Comparison of ENCODE assay signal across 20 cellular contexts in the genomic region with DNA sequence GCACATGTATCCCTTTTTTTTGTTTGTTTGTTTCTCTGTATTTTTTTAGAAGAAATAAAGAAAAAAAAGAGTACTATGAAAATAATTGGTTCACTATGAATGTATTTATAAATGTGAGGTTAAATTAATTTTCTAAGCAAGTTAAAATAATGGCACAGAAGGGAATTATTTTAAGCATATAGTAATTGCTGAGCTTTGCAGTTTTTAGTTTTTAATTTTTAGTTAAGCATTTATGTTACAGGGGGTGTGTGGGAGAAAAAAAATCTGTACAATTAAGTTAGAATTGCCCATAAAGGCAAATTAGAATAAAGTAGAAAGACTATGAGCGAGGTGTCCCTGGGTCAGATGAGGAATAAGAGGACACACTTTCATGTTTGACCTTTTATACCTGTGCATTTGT.
DNase-seq lines count a peak whose midpoint lies in the region; ATAC-seq, FAIRE-seq and TF ChIP-seq lines count a peak whose summit lies in the region.
"Had no signal": no experiment of that assay in that cellular context is flagged by ENCODE, and none has a peak within 500 bp of the region (broad histone marks: within the 10 kb centered on the region; RNA-seq: fewer than 3 reads in every experiment).

No MANE protein-coding gene starts in this region.

- BruUV-seq in K562 (replicated peaks; lab: Mats Ljungman, UMichigan), result no TSS peak

- no peak overlapping the region for H3K9ac ChIP-seq in K562 (ENCODE audit: insufficient read depth in 1 of 2, low read depth in 2 of 2, low read length in 2 of 2)
- H3K9ac ChIP-seq: BLaER1 had no signal

- no peak for TF ChIP-seq POLR2A in A549 (IDR thresholded peaks at IDR 0.05; ENCODE audit: low read length)
- no peak for TF ChIP-seq POLR2A in K562 (conservative IDR thresholded peaks at IDR 0.05)

- ATAC-seq in A549 (no peak), K562 (no peak)

- TF ChIP-seq CTCF in A549 (IDR thresholded peaks at IDR 0.05), result no peak
- no peak for TF ChIP-seq CTCF in K562 (IDR thresholded peaks at IDR 0.05 in 2 of 3, conservative IDR thresholded peaks at IDR 0.05 in 1 of 3; ENCODE audit: insufficient read depth in 2 of 3, low read depth in 1 of 3, low read length in 3 of 3)

- CTCF ChIA-PET in A549 (lab: Yijun Ruan, JAX), result no interaction called here
- CTCF ChIA-PET in K562 (lab: Yijun Ruan, JAX; ENCODE audit: low intra/inter-chr PET ratio), result no interaction called here

- 4% methylated on average over 1 of the region's 1 CpG for WGBS in A549 (ENCODE audit: missing lambda C conversion rate)
- 0% methylated on average over 1 of the region's 1 CpG for WGBS in K562 (ENCODE audit: insufficient coverage, low coverage, missing lambda C conversion rate)

- H3K4me1 ChIP-seq in A549 (no peaks in the 10 kb centered on the region), K562 (replicated peaks in 1 of 2; ENCODE audit: control insufficient read depth in 2 of 2, insufficient read depth in 2 of 2, low read length in 2 of 2) (no peaks in the 10 kb centered on the region)
- H3K4me1 ChIP-seq: BE2C, BLaER1 had no signal

- H3K4me3 ChIP-seq in A549, result no peak overlapping the region
- H3K4me3 ChIP-seq in K562, result no peak overlapping the region
- H3K4me3 ChIP-seq: BLaER1 had no signal

- DNase-seq in NCI-H1694 treated with DMSO at 0.1 percent for 48 hours (lab: John Stamatoyannopoulos, UW), result peak; percentile 47
- DNase-seq in NCI-H1694 (lab: John Stamatoyannopoulos, UW), result no peak
- DNase-seq in A549 (ENCODE audit: low read depth in 1 of 2, low spot score in 1 of 2), result no peak
- no peak for DNase-seq in K562 (ENCODE audit: extremely low read depth in 1 of 4, low spot score in 3 of 4)
- no peak for DNase-seq in NCI-H446 treated with DMSO at 0.1 percent for 48 hours (lab: John Stamatoyannopoulos, UW)
- DNase-seq: ACHN; BE2C; C1 segment of cervical spinal cord; CD4-positive, alpha-beta memory T cell; CD4-positive, CD25-positive, alpha-beta regulatory T cell; CD8-positive, alpha-beta memory T cell; COR-L47; DMS153; DMS79 treated with DMSO at 0.1 percent for 48 hours; GF-D8 had no signal

- POLR2A ChIA-PET in A549 (lab: Yijun Ruan, JAX) (no interaction called here), K562 (lab: Yijun Ruan, JAX) (no interaction called here)

- H3K9me3 ChIP-seq in A549, result no peaks in the 10 kb centered on the region
- H3K9me3 ChIP-seq in K562 (replicated peaks; ENCODE audit: control insufficient read depth, insufficient read depth, low read depth, low read length), result no peaks in the 10 kb centered on the region; the same call in none of the 2 replicates
- H3K9me3 ChIP-seq: BE2C, BLaER1 had no signal

- H4K20me1 ChIP-seq in K562 (replicated peaks; ENCODE audit: control insufficient read depth, insufficient read depth, low read length), result no peaks in the 10 kb centered on the region
- H4K20me1 ChIP-seq: BLaER1 had no signal

- no peak overlapping the region for H2AFZ ChIP-seq in K562 (ENCODE audit: low read depth, low read length)

- no peaks in the 10 kb centered on the region for H3K27me3 ChIP-seq in K562 (ENCODE audit: control insufficient read depth in 2 of 2, insufficient read depth in 2 of 2, low read length in 2 of 2)
- H3K27me3 ChIP-seq: BE2C, BLaER1 had no signal

- FAIRE-seq in A549 (lab: Jason Lieb, UNC) (no peak), K562 (lab: Jason Lieb, UNC) (no peak)
- FAIRE-seq: G401.6, GM12891, GM19239 had no signal

- no peak for TF ChIP-seq EP300 in A549 (IDR thresholded peaks at IDR 0.05)
- no peak for TF ChIP-seq EP300 in K562 (IDR thresholded peaks at IDR 0.05; ENCODE audit: low read length)

- TF ChIP-seq RAD21 in A549 (conservative IDR thresholded peaks at IDR 0.05 in 1 of 2, IDR thresholded peaks at IDR 0.05 in 1 of 2), result no peak
- no peak for TF ChIP-seq RAD21 in K562 (CRISPR knock-in tag; conservative IDR thresholded peaks at IDR 0.05 in 1 of 2, IDR thresholded peaks at IDR 0.05 in 1 of 2)

- no peaks in the 10 kb centered on the region for H3K9me1 ChIP-seq in K562 (ENCODE audit: control insufficient read depth, insufficient read depth, low read length)

- intact Hi-C loops in K562 (cut with micrococcal nuclease), result no loop called here

- H3K79me2 ChIP-seq in K562 (ENCODE audit: control insufficient read depth, insufficient read depth, low read length), result no peaks in the 10 kb centered on the region

- H3K27ac ChIP-seq in A549, result no peak overlapping the region
- H3K27ac ChIP-seq in K562 (ENCODE audit: extremely low read depth, low read depth, low read length), result no peak overlapping the region
- H3K27ac ChIP-seq: 22Rv1, BLaER1 had no signal

- in situ Hi-C loops in K562 (cut with MboI), result no loop called here

- H3K36me3 ChIP-seq in K562 (ENCODE audit: control insufficient read depth, insufficient read depth, low read length), result no peaks in the 10 kb centered on the region
- H3K36me3 ChIP-seq: BE2C, BLaER1 had no signal

- no peak overlapping the region for H3K4me2 ChIP-seq in A549
- H3K4me2 ChIP-seq in K562 (ENCODE audit: insufficient read depth, low read length), result no peak overlapping the region
- H3K4me2 ChIP-seq: BLaER1 had no signal

TF ChIP-seq in A549, 52 proteins besides CTCF, POLR2A, EP300 and RAD21:
- TF ChIP-seq, protein P1, sequence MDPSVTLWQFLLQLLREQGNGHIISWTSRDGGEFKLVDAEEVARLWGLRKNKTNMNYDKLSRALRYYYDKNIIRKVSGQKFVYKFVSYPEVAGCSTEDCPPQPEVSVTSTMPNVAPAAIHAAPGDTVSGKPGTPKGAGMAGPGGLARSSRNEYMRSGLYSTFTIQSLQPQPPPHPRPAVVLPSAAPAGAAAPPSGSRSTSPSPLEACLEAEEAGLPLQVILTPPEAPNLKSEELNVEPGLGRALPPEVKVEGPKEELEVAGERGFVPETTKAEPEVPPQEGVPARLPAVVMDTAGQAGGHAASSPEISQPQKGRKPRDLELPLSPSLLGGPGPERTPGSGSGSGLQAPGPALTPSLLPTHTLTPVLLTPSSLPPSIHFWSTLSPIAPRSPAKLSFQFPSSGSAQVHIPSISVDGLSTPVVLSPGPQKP (IDR thresholded peaks at IDR 0.05; ENCODE audit: low read depth, low read length), result no peak
- TF ChIP-seq JUNB (IDR thresholded peaks at IDR 0.05), result no peak
- TF ChIP-seq ZSCAN20 (CRISPR knock-in tag; IDR thresholded peaks at IDR 0.05), result no peak
- TF ChIP-seq MAFK (IDR thresholded peaks at IDR 0.05; ENCODE audit: partially characterized antibody), result peak; percentile 70
- TF ChIP-seq, protein P2, sequence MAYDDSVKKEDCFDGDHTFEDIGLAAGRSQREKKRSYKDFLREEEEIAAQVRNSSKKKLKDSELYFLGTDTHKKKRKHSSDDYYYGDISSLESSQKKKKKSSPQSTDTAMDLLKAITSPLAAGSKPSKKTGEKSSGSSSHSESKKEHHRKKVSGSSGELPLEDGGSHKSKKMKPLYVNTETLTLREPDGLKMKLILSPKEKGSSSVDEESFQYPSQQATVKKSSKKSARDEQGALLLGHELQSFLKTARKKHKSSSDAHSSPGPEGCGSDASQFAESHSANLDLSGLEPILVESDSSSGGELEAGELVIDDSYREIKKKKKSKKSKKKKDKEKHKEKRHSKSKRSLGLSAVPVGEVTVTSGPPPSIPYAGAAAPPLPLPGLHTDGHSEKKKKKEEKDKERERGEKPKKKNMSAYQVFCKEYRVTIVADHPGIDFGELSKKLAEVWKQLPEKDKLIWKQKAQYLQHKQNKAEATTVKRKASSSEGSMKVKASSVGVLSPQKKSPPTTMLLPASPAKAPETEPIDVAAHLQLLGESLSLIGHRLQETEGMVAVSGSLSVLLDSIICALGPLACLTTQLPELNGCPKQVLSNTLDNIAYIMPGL (CRISPR knock-in tag; IDR thresholded peaks at IDR 0.05; ENCODE audit: borderline replicate concordance), result no peak
- TF ChIP-seq EHMT2 (IDR thresholded peaks at IDR 0.05; ENCODE audit: low read depth), result no peak
- TF ChIP-seq HEYL (CRISPR knock-in tag; IDR thresholded peaks at IDR 0.05), result no peak
- TF ChIP-seq, protein P3, sequence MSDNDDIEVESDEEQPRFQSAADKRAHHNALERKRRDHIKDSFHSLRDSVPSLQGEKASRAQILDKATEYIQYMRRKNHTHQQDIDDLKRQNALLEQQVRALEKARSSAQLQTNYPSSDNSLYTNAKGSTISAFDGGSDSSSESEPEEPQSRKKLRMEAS (IDR thresholded peaks at IDR 0.05), result no peak

TF ChIP-seq in K562, 482 proteins besides CTCF, POLR2A, EP300 and RAD21 (continues in another document):
- TF ChIP-seq ZNF316 (IDR thresholded peaks at IDR 0.05) (peak; percentile 70), C11orf30 (IDR thresholded peaks at IDR 0.05; ENCODE audit: low read depth) (peak; percentile 34; the same call in 1 of the 2 replicates), ZNF224 (CRISPR knock-in tag; IDR thresholded peaks at IDR 0.05) (no peak), COPS2 (conservative IDR thresholded peaks at IDR 0.05) (no peak), MAFF (IDR thresholded peaks at IDR 0.05; ENCODE audit: low read length) (peak; percentile 55), MAFG (tag; conservative IDR thresholded peaks at IDR 0.05) (peak; percentile 30; the same call in 1 of the 2 replicates)
- TF ChIP-seq, protein P4, sequence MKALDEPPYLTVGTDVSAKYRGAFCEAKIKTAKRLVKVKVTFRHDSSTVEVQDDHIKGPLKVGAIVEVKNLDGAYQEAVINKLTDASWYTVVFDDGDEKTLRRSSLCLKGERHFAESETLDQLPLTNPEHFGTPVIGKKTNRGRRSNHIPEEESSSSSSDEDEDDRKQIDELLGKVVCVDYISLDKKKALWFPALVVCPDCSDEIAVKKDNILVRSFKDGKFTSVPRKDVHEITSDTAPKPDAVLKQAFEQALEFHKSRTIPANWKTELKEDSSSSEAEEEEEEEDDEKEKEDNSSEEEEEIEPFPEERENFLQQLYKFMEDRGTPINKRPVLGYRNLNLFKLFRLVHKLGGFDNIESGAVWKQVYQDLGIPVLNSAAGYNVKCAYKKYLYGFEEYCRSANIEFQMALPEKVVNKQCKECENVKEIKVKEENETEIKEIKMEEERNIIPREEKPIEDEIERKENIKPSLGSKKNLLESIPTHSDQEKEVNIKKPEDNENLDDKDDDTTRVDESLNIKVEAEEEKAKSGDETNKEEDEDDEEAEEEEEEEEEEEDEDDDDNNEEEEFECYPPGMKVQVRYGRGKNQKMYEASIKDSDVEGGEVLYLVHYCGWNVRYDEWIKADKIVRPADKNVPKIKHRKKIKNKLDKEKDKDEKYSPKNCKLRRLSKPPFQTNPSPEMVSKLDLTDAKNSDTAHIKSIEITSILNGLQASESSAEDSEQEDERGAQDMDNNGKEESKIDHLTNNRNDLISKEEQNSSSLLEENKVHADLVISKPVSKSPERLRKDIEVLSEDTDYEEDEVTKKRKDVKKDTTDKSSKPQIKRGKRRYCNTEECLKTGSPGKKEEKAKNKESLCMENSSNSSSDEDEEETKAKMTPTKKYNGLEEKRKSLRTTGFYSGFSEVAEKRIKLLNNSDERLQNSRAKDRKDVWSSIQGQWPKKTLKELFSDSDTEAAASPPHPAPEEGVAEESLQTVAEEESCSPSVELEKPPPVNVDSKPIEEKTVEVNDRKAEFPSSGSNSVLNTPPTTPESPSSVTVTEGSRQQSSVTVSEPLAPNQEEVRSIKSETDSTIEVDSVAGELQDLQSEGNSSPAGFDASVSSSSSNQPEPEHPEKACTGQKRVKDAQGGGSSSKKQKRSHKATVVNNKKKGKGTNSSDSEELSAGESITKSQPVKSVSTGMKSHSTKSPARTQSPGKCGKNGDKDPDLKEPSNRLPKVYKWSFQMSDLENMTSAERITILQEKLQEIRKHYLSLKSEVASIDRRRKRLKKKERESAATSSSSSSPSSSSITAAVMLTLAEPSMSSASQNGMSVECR (CRISPR knock-in tag; IDR thresholded peaks at IDR 0.05), result no peak
